17 cellular contexts compared by ENCODE assay signal in genomic region chr2:1863861-1864260, GRCh38.
"Had no signal": no experiment of that assay in that cellular context is flagged by ENCODE, and none has a peak within 500 bp of the region (broad histone marks: within the 10 kb centered on the region; RNA-seq: fewer than 3 reads in every experiment).

No MANE protein-coding gene starts in this region.

- H3K4me1 ChIP-seq: pancreas, stomach, tibial artery had no signal

- H3K4me2 ChIP-seq: smooth muscle cell had no signal

- H3K4me3 ChIP-seq: lung, pancreas, smooth muscle cell, stomach, tibial artery had no signal

- H3K9me3 ChIP-seq: neutrophil, pancreas, stomach, tibial artery had no signal

- DNase-seq: dermis blood vessel endothelial cell; effector memory CD8-positive, alpha-beta T cell; kidney; natural killer cell; stimulated activated CD4-positive, alpha-beta T cell treated with anti-CD3 and anti-CD28 coated beads, Interleukin-12 subunit alpha, Interleukin-12 subunit beta, amount 100 ng/mL, for 4 hours; stimulated activated CD4-positive, alpha-beta T cell treated with anti-CD3 and anti-CD28 coated beads, Interleukin-1b, Interleukin-23, amount 100 ng/mL, for 48 hours; stimulated activated CD4-positive, alpha-beta T cell treated with anti-CD3 and anti-CD28 coated beads, Interleukin-4, amount 100 ng/mL, for 1 hour; stimulated activated CD8-positive, alpha-beta memory T cell treated with anti-CD3 and anti-CD28 coated beads, Interleukin-4, amount 100 ng/mL, for 48 hours; stimulated activated naive CD4-positive, alpha-beta T cell; stomach; tibial artery had no signal

- ATAC-seq: effector memory CD8-positive, alpha-beta T cell; left lobe of liver; natural killer cell; pancreas; sciatic nerve had no signal

- H3K36me3 ChIP-seq: neutrophil, pancreas, stomach, tibial artery had no signal

- H3K27me3 ChIP-seq: pancreas had no signal

- H3K27ac ChIP-seq: neutrophil, pancreas, stomach, tibial artery had no signal
